20 cellular contexts compared by ENCODE assay signal in genomic region chr10:100620087-100620835, GRCh38.
DNase-seq lines count a peak whose midpoint lies in the region; ATAC-seq and TF ChIP-seq lines count a peak whose summit lies in the region.
"Had no signal": no experiment of that assay in that cellular context is flagged by ENCODE, and none has a peak within 500 bp of the region (broad histone marks: within the 10 kb centered on the region; RNA-seq: fewer than 3 reads in every experiment).

No MANE protein-coding gene starts in this region.

- intact Hi-C loops in cardiac septum (cut with DNase I): no loop called here
- intact Hi-C loops in left cardiac atrium (cut with DNase I): no loop called here
- intact Hi-C loops in spleen (cut with DNase I; ENCODE audit: low total_unique reads): no loop called here

- no peak overlapping the region for H3K4me3 ChIP-seq in spleen
- H3K4me3 ChIP-seq: A549; BLaER1 treated with 17β-estradiol and CSF1 and Interleukin-3, amounts not matched to agents 10 nM and 100 nM had no signal

- no peak overlapping the region for H3K27ac ChIP-seq in spleen
- H3K27ac ChIP-seq: 22Rv1; A549; BLaER1 treated with 17β-estradiol and CSF1 and Interleukin-3, amounts not matched to agents 10 nM and 100 nM; C4-2B had no signal

- H3K4me1 Mint-ChIP-seq in T-helper 17 cell: peaks cover 14% of the 10 kb centered on the region
- no peaks in the 10 kb centered on the region for H3K4me1 Mint-ChIP-seq in activated CD8-positive, alpha-beta T cell treated with anti-CD3 and anti-CD28 coated beads, Interleukin-2, amount 10 ng/mL, durations not matched to agents 7 days and 5 days (ENCODE audit: low read depth)
- H3K4me1 Mint-ChIP-seq: B cell had no signal

- DNase-seq in cardiac septum (ENCODE audit: low spot score) (peak; percentile 19), left cardiac atrium (no peak), T-helper 17 cell (no peak), left kidney (ENCODE audit: low read depth, low spot score) (peak; percentile 21), spleen (peak; percentile 61), glomerular visceral epithelial cell (ENCODE audit: extremely low spot score) (no peak)
- DNase-seq in activated CD8-positive, alpha-beta T cell treated with anti-CD3 and anti-CD28 coated beads, Interleukin-2, amount 10 ng/mL, durations not matched to agents 7 days and 5 days: no peak
- DNase-seq: AML-193; Caco-2; Calu3; CD4-positive, alpha-beta T cell; CD8-positive, alpha-beta T cell; DMS79 treated with DMSO at 0.1 percent for 48 hours; GF-D8 had no signal

- TF ChIP-seq CTCF in spleen (IDR thresholded peaks at IDR 0.05 in 8 of 11, conservative IDR thresholded peaks at IDR 0.05 in 3 of 11): no peak

- peak overlapping the region; percentile 53 for H3K4me3 Mint-ChIP-seq in T-helper 17 cell
- H3K4me3 Mint-ChIP-seq in activated CD8-positive, alpha-beta T cell treated with anti-CD3 and anti-CD28 coated beads, Interleukin-2, amount 10 ng/mL, durations not matched to agents 7 days and 5 days: no peak overlapping the region
- H3K4me3 Mint-ChIP-seq: B cell; CD4-positive, alpha-beta T cell; CD8-positive, alpha-beta T cell had no signal

- peaks cover 82% of the 10 kb centered on the region for H3K27me3 Mint-ChIP-seq in T-helper 17 cell
- H3K27me3 Mint-ChIP-seq in activated CD8-positive, alpha-beta T cell treated with anti-CD3 and anti-CD28 coated beads, Interleukin-2, amount 10 ng/mL, durations not matched to agents 7 days and 5 days (ENCODE audit: low read depth): peaks cover 46% of the 10 kb centered on the region

- peaks cover 10% of the 10 kb centered on the region for H3K36me3 Mint-ChIP-seq in T-helper 17 cell (ENCODE audit: low read depth)
- no peaks in the 10 kb centered on the region for H3K36me3 Mint-ChIP-seq in activated CD8-positive, alpha-beta T cell treated with anti-CD3 and anti-CD28 coated beads, Interleukin-2, amount 10 ng/mL, durations not matched to agents 7 days and 5 days (ENCODE audit: low read depth)
- H3K36me3 Mint-ChIP-seq: CD8-positive, alpha-beta T cell had no signal

- H3K9me3 ChIP-seq in T-helper 17 cell (ENCODE audit: control insufficient read depth, low read length, poor library complexity, severe bottlenecking) (no peaks in the 10 kb centered on the region), spleen (no peaks in the 10 kb centered on the region)
- H3K9me3 ChIP-seq: A549; BLaER1 treated with 17β-estradiol and CSF1 and Interleukin-3, amounts not matched to agents 10 nM and 100 nM; Caco-2 had no signal

- POLR2A ChIA-PET in activated CD8-positive, alpha-beta T cell treated with anti-CD3 and anti-CD28 coated beads, Interleukin-2, amount 10 ng/mL, durations not matched to agents 7 days and 5 days (lab: Charles Lee): no interaction called here

- no peaks in the 10 kb centered on the region for H3K36me3 ChIP-seq in spleen
- H3K36me3 ChIP-seq: BLaER1 treated with 17β-estradiol and CSF1 and Interleukin-3, amounts not matched to agents 10 nM and 100 nM had no signal

- WGBS in spleen, 5 donors: 74 to 78% (median 76%) methylated on average over 6 of the region's 6 CpGs

- H3K27me3 ChIP-seq in spleen (replicated peaks in 1 of 7): peaks cover 0 to 99% (median 49%) of the 10 kb centered on the region in 7 donors

- ATAC-seq in left cardiac atrium (no peak), T-helper 17 cell (no peak), HG03135 (IDR thresholded peaks at IDR 0.05; ENCODE audit: unreplicated experiment) (no peak)
- no peak for ATAC-seq in activated CD8-positive, alpha-beta T cell treated with anti-CD3 and anti-CD28 coated beads, Interleukin-2, amount 10 ng/mL, durations not matched to agents 7 days and 5 days
- ATAC-seq: A549; CD8-positive, alpha-beta T cell had no signal

- no peaks in the 10 kb centered on the region for H3K4me1 ChIP-seq in spleen
- H3K4me1 ChIP-seq: A549; BLaER1 treated with 17β-estradiol and CSF1 and Interleukin-3, amounts not matched to agents 10 nM and 100 nM; Caco-2 had no signal

- CTCF ChIA-PET in activated CD8-positive, alpha-beta T cell treated with anti-CD3 and anti-CD28 coated beads, Interleukin-2, amount 10 ng/mL, durations not matched to agents 7 days and 5 days (lab: Charles Lee): no interaction called here

- no peak overlapping the region for H3K27ac Mint-ChIP-seq in T-helper 17 cell
- H3K27ac Mint-ChIP-seq in activated CD8-positive, alpha-beta T cell treated with anti-CD3 and anti-CD28 coated beads, Interleukin-2, amount 10 ng/mL, durations not matched to agents 7 days and 5 days: no peak overlapping the region
- H3K27ac Mint-ChIP-seq: B cell; CD4-positive, alpha-beta T cell; CD8-positive, alpha-beta T cell had no signal

- TF ChIP-seq POLR2A in spleen (IDR thresholded peaks at IDR 0.05): no peak

- H3K9me3 Mint-ChIP-seq in activated CD8-positive, alpha-beta T cell treated with anti-CD3 and anti-CD28 coated beads, Interleukin-2, amount 10 ng/mL, durations not matched to agents 7 days and 5 days (ENCODE audit: insufficient read depth): no peaks in the 10 kb centered on the region
- H3K9me3 Mint-ChIP-seq: CD4-positive, alpha-beta T cell; CD8-positive, alpha-beta T cell had no signal

Comparison
In these comparisons a context has a peak if more than half of its experiments do, and no peak if none do; other contexts are left out.
1. DNase-seq: peak in cardiac septum (single experiment), left kidney (single experiment) and spleen (single experiment); none in left cardiac atrium (single experiment), T-helper 17 cell (0 of 3), activated CD8-positive, alpha-beta T cell treated with anti-CD3 and anti-CD28 coated beads, Interleukin-2, amount 10 ng/mL, durations not matched to agents 7 days and 5 days (single experiment) and glomerular visceral epithelial cell (single experiment).